Comparison of ENCODE assay signal across 1 cellular context in the genomic region with DNA sequence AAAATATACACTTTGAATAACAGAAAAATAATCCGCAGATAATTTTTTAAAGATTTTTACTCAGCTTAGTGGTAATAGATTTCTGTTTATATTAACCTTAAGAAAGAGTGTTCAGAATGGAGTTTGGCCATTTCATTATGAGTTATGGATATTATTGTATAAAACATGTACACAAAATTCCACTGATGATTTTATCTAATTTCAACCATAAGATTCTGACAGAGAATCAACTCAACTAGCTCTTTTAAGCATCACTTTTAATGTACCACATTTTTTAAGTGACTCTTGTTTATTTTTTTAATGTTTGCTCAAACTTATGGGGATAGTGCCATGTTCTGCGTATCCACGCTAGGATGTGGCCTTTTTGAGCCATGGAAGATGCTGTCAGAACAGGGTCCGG.
TF ChIP-seq lines count a peak whose summit lies in the region.

No MANE protein-coding gene starts in this region.

TF ChIP-seq in IMR-90, 13 proteins besides CTCF, POLR2A, EP300 and RAD21:
- TF ChIP-seq, protein P1, sequence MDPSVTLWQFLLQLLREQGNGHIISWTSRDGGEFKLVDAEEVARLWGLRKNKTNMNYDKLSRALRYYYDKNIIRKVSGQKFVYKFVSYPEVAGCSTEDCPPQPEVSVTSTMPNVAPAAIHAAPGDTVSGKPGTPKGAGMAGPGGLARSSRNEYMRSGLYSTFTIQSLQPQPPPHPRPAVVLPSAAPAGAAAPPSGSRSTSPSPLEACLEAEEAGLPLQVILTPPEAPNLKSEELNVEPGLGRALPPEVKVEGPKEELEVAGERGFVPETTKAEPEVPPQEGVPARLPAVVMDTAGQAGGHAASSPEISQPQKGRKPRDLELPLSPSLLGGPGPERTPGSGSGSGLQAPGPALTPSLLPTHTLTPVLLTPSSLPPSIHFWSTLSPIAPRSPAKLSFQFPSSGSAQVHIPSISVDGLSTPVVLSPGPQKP (IDR thresholded peaks at IDR 0.05; ENCODE audit: borderline replicate concordance, low read depth, low read length), result no peak
- TF ChIP-seq BHLHE40 (IDR thresholded peaks at IDR 0.05; ENCODE audit: low read depth, low read length), result no peak
